Comparison of ENCODE assay signal across 9 cellular contexts in the genomic region with DNA sequence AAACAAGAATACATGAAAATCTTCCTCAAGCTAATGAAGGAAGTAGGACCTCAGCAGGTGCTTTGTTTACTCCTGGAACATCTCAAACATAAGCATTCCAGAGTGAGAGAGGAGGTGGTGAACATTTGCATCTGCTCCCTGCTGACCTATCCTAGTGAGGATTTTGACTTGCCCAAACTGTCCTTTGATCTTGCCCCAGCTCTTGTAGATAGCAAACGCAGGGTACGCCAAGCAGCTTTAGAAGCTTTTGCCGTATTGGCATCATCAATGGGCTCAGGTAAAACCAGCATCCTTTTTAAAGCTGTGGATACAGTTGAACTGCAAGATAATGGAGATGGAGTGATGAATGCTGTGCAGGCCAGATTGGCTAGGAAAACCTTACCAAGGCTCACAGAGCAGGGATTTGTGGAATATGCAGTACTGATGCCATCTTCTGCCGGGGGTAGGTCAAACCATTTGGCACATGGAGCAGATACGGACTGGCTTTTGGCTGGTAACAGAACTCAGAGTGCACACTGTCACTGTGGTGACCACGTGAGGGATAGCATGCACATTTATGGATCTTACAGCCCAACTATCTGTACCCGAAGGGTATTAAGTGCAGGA. TPM values are rescaled to one million over a fixed set of nuclear protein-coding genes. Genes with fewer than 3 reads are reported as not detected.
DNase-seq lines count a peak whose midpoint lies in the region; ATAC-seq, FAIRE-seq and TF ChIP-seq lines count a peak whose summit lies in the region.
"Had no signal": no experiment of that assay in that cellular context is flagged by ENCODE, and none has a peak within 500 bp of the region (broad histone marks: within the 10 kb centered on the region; RNA-seq: fewer than 3 reads in every experiment).

No MANE protein-coding gene starts in this region.

- H3K4me3 ChIP-seq in endothelial cell of umbilical vein (replicated peaks in 1 of 3; ENCODE audit: insufficient read depth in 1 of 3, low read depth in 1 of 3, low read length in 3 of 3) = peak overlapping the region; percentile 45 to 83 (median 71)
- peak overlapping the region; percentile 77 to 86 for H3K4me3 ChIP-seq in neuronal stem cell (ENCODE audit: low read length in 2 of 2)

- POLR2A ChIA-PET in endothelial cell of umbilical vein (lab: Charles Lee) = interaction anchor here (0.6 kb wide), 1 partner anchor 307 kb away, joined by 3 read pairs; no protein-coding TSS in a partner anchor

- H4K20me1 ChIP-seq in endothelial cell of umbilical vein (replicated peaks; ENCODE audit: control insufficient read depth, extremely low read depth, insufficient read depth, low read length) = peaks cover 3% of the 10 kb centered on the region

- no peaks in the 10 kb centered on the region for H3K9me3 ChIP-seq in endothelial cell of umbilical vein (replicated peaks; ENCODE audit: control insufficient read depth, insufficient read depth, low read length)
- peaks cover 0 to 10% of the 10 kb centered on the region in 2 donors for H3K9me3 ChIP-seq in neuronal stem cell (replicated peaks in 1 of 2; ENCODE audit: control insufficient read depth in 2 of 2, insufficient read depth in 1 of 2, low read depth in 1 of 2, low read length in 2 of 2)

- H2AFZ ChIP-seq in endothelial cell of umbilical vein (ENCODE audit: low read depth, low read length) = no peak overlapping the region
- H2AFZ ChIP-seq in neuronal stem cell (ENCODE audit: low read length) = no peak overlapping the region

- H3K18ac ChIP-seq in neuronal stem cell (ENCODE audit: low read length) = no peak overlapping the region

- no CpG with 5 or more reads among the region's 7 CpGs for WGBS in neuronal stem cell (ENCODE audit: extremely low coverage in 2 of 2, insufficient read length in 2 of 2, insufficient replicate concordance in 1 of 2), 2 donors

- H2BK5ac ChIP-seq in neuronal stem cell (ENCODE audit: low read length) = no peak overlapping the region

- ATAC-seq in HG03521 (IDR thresholded peaks at IDR 0.05; ENCODE audit: unreplicated experiment) = no peak

- H3K36me3 ChIP-seq in endothelial cell of umbilical vein (ENCODE audit: control insufficient read depth in 2 of 2, extremely low read depth in 1 of 2, insufficient read depth in 2 of 2, low read length in 2 of 2) (no peaks in the 10 kb centered on the region), neuronal stem cell (replicated peaks in 1 of 2; ENCODE audit: control insufficient read depth in 2 of 2, insufficient read depth in 2 of 2, low read length in 2 of 2) (peaks cover 0 to 16% of the 10 kb centered on the region in 2 donors)

- H3K4ac ChIP-seq in neuronal stem cell (ENCODE audit: low read length) = no peak overlapping the region

- H2BK12ac ChIP-seq in neuronal stem cell (ENCODE audit: low read length) = no peak overlapping the region

- H3K4me1 ChIP-seq in endothelial cell of umbilical vein (ENCODE audit: control insufficient read depth, extremely low read depth, insufficient read depth, low read length) (peaks cover 43% of the 10 kb centered on the region), neuronal stem cell (ENCODE audit: control insufficient read depth in 2 of 2, insufficient read depth in 1 of 2, low read depth in 1 of 2, low read length in 2 of 2) (peaks cover 3 to 16% of the 10 kb centered on the region in 2 donors)

- H3K79me1 ChIP-seq in neuronal stem cell (ENCODE audit: low read depth, low read length) = no peaks in the 10 kb centered on the region

- no TSS peak for BruUV-seq in endothelial cell of umbilical vein (replicated peaks; lab: Mats Ljungman, UMichigan)

- no peak overlapping the region for H2BK15ac ChIP-seq in neuronal stem cell (ENCODE audit: low read length)

- dilution Hi-C loops in endothelial cell of umbilical vein (cut with MboI; ENCODE audit: extremely low pct_ligation_motif_present, low sequenced_read_pairs) = no loop called here

- H3K9ac ChIP-seq in endothelial cell of umbilical vein (replicated peaks; ENCODE audit: extremely low read depth, insufficient read depth, low read length) (no peak overlapping the region), neuronal stem cell (ENCODE audit: low read depth, low read length, poor library complexity) (no peak overlapping the region)

- peaks cover 74% of the 10 kb centered on the region for H3K79me2 ChIP-seq in endothelial cell of umbilical vein (ENCODE audit: control insufficient read depth, insufficient read depth, low read length)

- H3K4me2 ChIP-seq in endothelial cell of umbilical vein (ENCODE audit: insufficient read depth, low read length) = peak overlapping the region; percentile 90
- peak overlapping the region; percentile 72 for H3K4me2 ChIP-seq in neuronal stem cell (ENCODE audit: insufficient read depth, low read length, poor library complexity, severe bottlenecking)

- intact Hi-C loops in endothelial cell of umbilical vein (cut with micrococcal nuclease) = loop anchor here (5.0 kb wide), 1 partner anchor 52 kb away; no protein-coding TSS in a partner anchor

- H3K27ac ChIP-seq in endothelial cell of umbilical vein (ENCODE audit: insufficient read depth, low read depth, low read length) (no peak overlapping the region), neuronal stem cell (replicated peaks; ENCODE audit: low read length) (no peak overlapping the region)
- H3K27ac ChIP-seq: VCaP had no signal

- TF ChIP-seq POLR2A in endothelial cell of umbilical vein (IDR thresholded peaks at IDR 0.05; ENCODE audit: low read depth, low read length) = no peak

- no peak overlapping the region for H3K14ac ChIP-seq in neuronal stem cell (ENCODE audit: low read length)

- H3K27me3 ChIP-seq in endothelial cell of umbilical vein (ENCODE audit: control insufficient read depth in 2 of 2, insufficient read depth in 2 of 2, low read length in 2 of 2) (no peaks in the 10 kb centered on the region), neuronal stem cell (ENCODE audit: control insufficient read depth in 3 of 3, insufficient read depth in 3 of 3, low read depth in 1 of 3, low read length in 3 of 3) (no peaks in the 10 kb centered on the region)

- H3K9me1 ChIP-seq in endothelial cell of umbilical vein (replicated peaks; ENCODE audit: control insufficient read depth, extremely low read depth, insufficient read depth, low read length) = no peaks in the 10 kb centered on the region

- no peak for TF ChIP-seq CTCF in endothelial cell of umbilical vein (IDR thresholded peaks at IDR 0.05; ENCODE audit: extremely low read depth in 1 of 2, insufficient read depth in 1 of 2, low read depth in 1 of 2, low read length in 2 of 2)

- no peak overlapping the region for H4K91ac ChIP-seq in neuronal stem cell (ENCODE audit: low read depth, low read length, poor library complexity)

- CTCF ChIA-PET in endothelial cell of umbilical vein (lab: Charles Lee) = interaction anchor here (1.2 to 3.5 kb wide), 2 partner anchors 14 to 50 kb away, joined by 4 to 22 read pairs; no protein-coding TSS in a partner anchor

- H2AK5ac ChIP-seq in neuronal stem cell (ENCODE audit: low read depth, low read length) = no peak overlapping the region

- no peak overlapping the region for H3K23ac ChIP-seq in neuronal stem cell (ENCODE audit: low read depth, low read length, poor library complexity)

- no peak overlapping the region for H4K8ac ChIP-seq in neuronal stem cell (ENCODE audit: low read depth, low read length)

- FAIRE-seq in endothelial cell of umbilical vein (lab: Jason Lieb, UNC) = no peak

- DNase-seq in EL (peak; percentile 44), NCI-H1694 treated with DMSO at 0.1 percent for 48 hours (lab: John Stamatoyannopoulos, UW) (peak; percentile 40), endothelial cell of umbilical vein (ENCODE audit: low read depth, low spot score) (peak; percentile 14), neuronal stem cell (ENCODE audit: low spot score) (no peak), putamen (ENCODE audit: low spot score) (no peak), dedifferentiated amniotic fluid mesenchymal stem cell (ENCODE audit: extremely low spot score) (no peak), GM19240 (ENCODE audit: insufficient read length, low spot score) (no peak)

- no peak overlapping the region for H2BK120ac ChIP-seq in neuronal stem cell (ENCODE audit: low read depth, low read length)

TF ChIP-seq in endothelial cell of umbilical vein, 7 proteins besides CTCF, POLR2A, EP300 and RAD21:
- TF ChIP-seq MAX (IDR thresholded peaks at IDR 0.05; ENCODE audit: insufficient read depth, insufficient read length) = peak; percentile 5
- no peak for TF ChIP-seq MYC (IDR thresholded peaks at IDR 0.05; ENCODE audit: low read depth, low read length)

RNA-seq across cellular contexts. Expression of gene TOGARAM1, which starts 1.9 kb away (rescaled TPM):
- 13.3 and 13.8 TPM in 2 replicates for total RNA-seq in endothelial cell of umbilical vein
- polyA plus RNA-seq in endothelial cell of umbilical vein = 3.2 and 4.2 TPM in 2 replicates
- polyA plus RNA-seq in endothelial cell of umbilical vein (2011; cell fraction: cytosol; rRNA removed) = 4.6 and 5.0 TPM in 2 replicates
- 13.1 and 16.1 TPM in 2 replicates for polyA plus RNA-seq in endothelial cell of umbilical vein (2011; cell fraction: nucleus; rRNA removed)
- 6.4 and 9.2 TPM in 2 replicates for polyA plus RNA-seq in endothelial cell of umbilical vein (2012)
- 19.7 and 26.3 TPM in 2 replicates for polyA minus RNA-seq in endothelial cell of umbilical vein
- 7.0 TPM for polyA minus RNA-seq in endothelial cell of umbilical vein (2011; cell fraction: cytosol; rRNA and poly(A)+ RNA removed)
- 37.8 and 54.0 TPM in 2 replicates for polyA minus RNA-seq in endothelial cell of umbilical vein (2011; cell fraction: nucleus; rRNA and poly(A)+ RNA removed)
- 12.0 TPM for polyA plus RNA-seq in neuronal stem cell (2013, experiment 1 of 2)
- 12.2 TPM for polyA plus RNA-seq in neuronal stem cell (2013, experiment 2 of 2)

RNA-seq across cellular contexts. Expression of gene KLHL28, which starts 2.1 kb away (rescaled TPM):
- total RNA-seq in endothelial cell of umbilical vein = 7.3 and 8.4 TPM in 2 replicates
- polyA plus RNA-seq in endothelial cell of umbilical vein = 2.9 and 3.3 TPM in 2 replicates
- 2.2 and 2.3 TPM in 2 replicates for polyA plus RNA-seq in endothelial cell of umbilical vein (2011; cell fraction: cytosol; rRNA removed)
- 4.2 and 5.8 TPM in 2 replicates for polyA plus RNA-seq in endothelial cell of umbilical vein (2011; cell fraction: nucleus; rRNA removed)
- polyA plus RNA-seq in endothelial cell of umbilical vein (2012) = 4.3 and 4.7 TPM in 2 replicates
- 17.2 and 18.1 TPM in 2 replicates for polyA minus RNA-seq in endothelial cell of umbilical vein
- 3.2 TPM for polyA minus RNA-seq in endothelial cell of umbilical vein (2011; cell fraction: cytosol; rRNA and poly(A)+ RNA removed)
- 19.5 and 19.7 TPM in 2 replicates for polyA minus RNA-seq in endothelial cell of umbilical vein (2011; cell fraction: nucleus; rRNA and poly(A)+ RNA removed)
- polyA plus RNA-seq in neuronal stem cell (2013, experiment 1 of 2) = 8.4 TPM
- 9.1 TPM for polyA plus RNA-seq in neuronal stem cell (2013, experiment 2 of 2)

Comparison
In these comparisons a context has a peak if more than half of its experiments do, and no peak if none do; other contexts are left out.
1. DNase-seq: peak in EL (single experiment), NCI-H1694 treated with DMSO at 0.1 percent for 48 hours (single experiment) and endothelial cell of umbilical vein (single experiment); none in neuronal stem cell (single experiment), putamen (single experiment), dedifferentiated amniotic fluid mesenchymal stem cell (single experiment) and GM19240 (single experiment).